8 cellular contexts compared by ENCODE assay signal in genomic region chr1:33433509-33434362, GRCh38. TPM values are rescaled to one million over a fixed set of nuclear protein-coding genes. Genes with fewer than 3 reads are reported as not detected.
A peak's percentile ranks its signal among the peaks of the same experiment; 100 is the strongest.
DNase-seq lines count a peak whose midpoint lies in the region; ATAC-seq and TF ChIP-seq lines count a peak whose summit lies in the region.

No MANE protein-coding gene starts in this region.

- H2BK12ac ChIP-seq in neuronal stem cell (ENCODE audit: low read length) = no peak overlapping the region

- no peak overlapping the region for H2BK15ac ChIP-seq in neuronal stem cell (ENCODE audit: low read length)

- H4K8ac ChIP-seq in neuronal stem cell (ENCODE audit: low read depth, low read length) = no peak overlapping the region

- POLR2A ChIA-PET in CD4-positive, alpha-beta T cell (lab: Charles Lee) = no interaction called here

- no peaks in the 10 kb centered on the region for H3K79me1 ChIP-seq in neuronal stem cell (ENCODE audit: low read depth, low read length)

- CTCF ChIA-PET in CD4-positive, alpha-beta T cell (lab: Charles Lee) = no interaction called here

- no peak overlapping the region for H2BK5ac ChIP-seq in neuronal stem cell (ENCODE audit: low read length)

- H3K9me3 Mint-ChIP-seq in CD4-positive, alpha-beta T cell = no peaks in the 10 kb centered on the region

- H3K9ac ChIP-seq in neuronal stem cell (ENCODE audit: low read depth, low read length, poor library complexity) = no peak overlapping the region

- H3K36me3 ChIP-seq in neuronal stem cell (replicated peaks in 1 of 2; ENCODE audit: control insufficient read depth in 2 of 2, insufficient read depth in 2 of 2, low read length in 2 of 2) (no peaks in the 10 kb centered on the region), H7 (replicated peaks; ENCODE audit: control insufficient read depth, insufficient read depth, low read length) (no peaks in the 10 kb centered on the region)

- H2BK120ac ChIP-seq in neuronal stem cell (ENCODE audit: low read depth, low read length) = no peak overlapping the region

- peaks cover 4% of the 10 kb centered on the region for H3K4me1 Mint-ChIP-seq in CD4-positive, alpha-beta T cell (ENCODE audit: low read depth)

- DNase-seq in COLO829 (ENCODE audit: low spot score) (peak; percentile 89), NCI-H2227 treated with DMSO at 0.1 percent for 48 hours (lab: John Stamatoyannopoulos, UW) (peak; percentile 22), dermis blood vessel endothelial cell (peak; percentile 91), neuronal stem cell (ENCODE audit: low spot score) (no peak), NCI-H524 treated with DMSO at 0.1 percent for 48 hours (lab: John Stamatoyannopoulos, UW) (no peak), H7 (no peak)
- no peak for DNase-seq in CD4-positive, alpha-beta T cell

- no peak overlapping the region for H2AK5ac ChIP-seq in neuronal stem cell (ENCODE audit: low read depth, low read length)

- H3K18ac ChIP-seq in neuronal stem cell (ENCODE audit: low read length) = no peak overlapping the region

- ATAC-seq in GM18867 (IDR thresholded peaks at IDR 0.05; ENCODE audit: unreplicated experiment) = no peak
- ATAC-seq in CD4-positive, alpha-beta T cell (ENCODE audit: poor library complexity) = no peak

- no peak overlapping the region for H3K4me2 ChIP-seq in neuronal stem cell (ENCODE audit: insufficient read depth, low read length, poor library complexity, severe bottlenecking)

- peak overlapping the region; percentile 47 for H2AFZ ChIP-seq in neuronal stem cell (ENCODE audit: low read length)

- no peaks in the 10 kb centered on the region for H3K9me3 ChIP-seq in neuronal stem cell (replicated peaks in 1 of 2; ENCODE audit: control insufficient read depth in 2 of 2, insufficient read depth in 1 of 2, low read depth in 1 of 2, low read length in 2 of 2)
- no peaks in the 10 kb centered on the region for H3K9me3 ChIP-seq in CD4-positive, alpha-beta T cell (ENCODE audit: control insufficient read depth, low read length)

- no peak overlapping the region for H3K4me3 Mint-ChIP-seq in CD4-positive, alpha-beta T cell

- no peak overlapping the region for H3K27ac ChIP-seq in neuronal stem cell (replicated peaks; ENCODE audit: low read length)
- H3K27ac ChIP-seq in CD4-positive, alpha-beta T cell (ENCODE audit: low read depth, low read length) = no peak overlapping the region

- no CpG with 5 or more reads among the region's 3 CpGs for WGBS in neuronal stem cell (ENCODE audit: extremely low coverage in 2 of 2, insufficient read length in 2 of 2, insufficient replicate concordance in 1 of 2), 2 donors

- no peak overlapping the region for H3K23ac ChIP-seq in neuronal stem cell (ENCODE audit: low read depth, low read length, poor library complexity)

- no peak for TF ChIP-seq CTCF in CD4-positive, alpha-beta T cell (IDR thresholded peaks at IDR 0.05)

- H3K27ac Mint-ChIP-seq in CD4-positive, alpha-beta T cell = no peak overlapping the region

- H3K4me3 ChIP-seq in neuronal stem cell (ENCODE audit: low read length in 2 of 2) (no peak overlapping the region), H7 (ENCODE audit: insufficient read depth, low read depth, low read length) (no peak overlapping the region)

- no peak overlapping the region for H3K14ac ChIP-seq in neuronal stem cell (ENCODE audit: low read length)

- H3K4ac ChIP-seq in neuronal stem cell (ENCODE audit: low read length) = no peak overlapping the region

- intact Hi-C loops in CD4-positive, alpha-beta T cell (cut with DNase I, micrococcal nuclease) = no loop called here

- H4K91ac ChIP-seq in neuronal stem cell (ENCODE audit: low read depth, low read length, poor library complexity) = no peak overlapping the region

- peaks cover 13 to 35% of the 10 kb centered on the region in 2 donors for H3K4me1 ChIP-seq in neuronal stem cell (ENCODE audit: control insufficient read depth in 2 of 2, insufficient read depth in 1 of 2, low read depth in 1 of 2, low read length in 2 of 2)

- H3K27me3 ChIP-seq in neuronal stem cell (ENCODE audit: control insufficient read depth in 3 of 3, insufficient read depth in 3 of 3, low read depth in 1 of 3, low read length in 3 of 3) (peaks cover 0 to 15% (median 13%) of the 10 kb centered on the region in 3 experiments), H7 (ENCODE audit: control insufficient read depth, insufficient read depth, low read length) (peaks cover 19% of the 10 kb centered on the region)
- H3K27me3 ChIP-seq in CD4-positive, alpha-beta T cell (ENCODE audit: control insufficient read depth, insufficient read depth, low read length) = peaks cover 12% of the 10 kb centered on the region

- peaks cover 12% of the 10 kb centered on the region for H3K27me3 Mint-ChIP-seq in CD4-positive, alpha-beta T cell

- no peaks in the 10 kb centered on the region for H3K36me3 Mint-ChIP-seq in CD4-positive, alpha-beta T cell (ENCODE audit: low read depth)

RNA-seq across cellular contexts. Expression of gene PHC2, which starts 2.8 kb away (rescaled TPM):
- 88.5 and 144 TPM in 2 replicates for total RNA-seq in dermis blood vessel endothelial cell
- 128 TPM for polyA plus RNA-seq in neuronal stem cell (2013, experiment 1 of 2)
- 124 TPM for polyA plus RNA-seq in neuronal stem cell (2013, experiment 2 of 2)
- 43.9 and 50.5 TPM in 2 replicates for total RNA-seq in H7 (2014; rRNA removed; shearing (Covaris generic))
- 10 to 100 TPM; 37.7 to 39.5 TPM for total RNA-seq in CD4-positive, alpha-beta T cell

RNA-seq across cellular contexts. Expression of gene ZSCAN20, which starts 38.7 kb away (rescaled TPM):
- total RNA-seq in dermis blood vessel endothelial cell = 10.6 and 16.2 TPM in 2 replicates
- polyA plus RNA-seq in neuronal stem cell (2013, experiment 1 of 2) = 2.1 TPM
- polyA plus RNA-seq in neuronal stem cell (2013, experiment 2 of 2) = 2.0 TPM
- 5.3 and 6.5 TPM in 2 replicates for total RNA-seq in H7 (2014; rRNA removed; shearing (Covaris generic))
- under 1 TPM; 0.27 to 0.50 TPM for total RNA-seq in CD4-positive, alpha-beta T cell

Comparison
In these comparisons a context has a peak if more than half of its experiments do, and no peak if none do; other contexts are left out.
1. DNase-seq: peak in COLO829 (single experiment), NCI-H2227 treated with DMSO at 0.1 percent for 48 hours (single experiment) and dermis blood vessel endothelial cell (single experiment); none in neuronal stem cell (single experiment), NCI-H524 treated with DMSO at 0.1 percent for 48 hours (single experiment), H7 (single experiment) and CD4-positive, alpha-beta T cell (0 of 10).